Comparison of ENCODE assay signal across 20 cellular contexts in genomic region chr3:126108689-126109075, GRCh38. TPM values are rescaled to one million over a fixed set of nuclear protein-coding genes. Genes with fewer than 3 reads are reported as not detected.
DNase-seq lines count a peak whose midpoint lies in the region; ATAC-seq and TF ChIP-seq lines count a peak whose summit lies in the region.
"Had no signal": no experiment of that assay in that cellular context is flagged by ENCODE, and none has a peak within 500 bp of the region (broad histone marks: within the 10 kb centered on the region; RNA-seq: fewer than 3 reads in every experiment).

No MANE protein-coding gene starts in this region.

- H3K9me3 ChIP-seq in psoas muscle = no peaks in the 10 kb centered on the region

- no peaks in the 10 kb centered on the region for H3K9me3 Mint-ChIP-seq in central memory CD8-positive, alpha-beta T cell
- no peaks in the 10 kb centered on the region for H3K9me3 Mint-ChIP-seq in neural crest cell
- H3K9me3 Mint-ChIP-seq: CD4-positive, CD25-positive, alpha-beta regulatory T cell had no signal

- no peak for ATAC-seq in central memory CD8-positive, alpha-beta T cell (replicated peaks; ENCODE audit: extremely low read depth, poor library complexity, severe bottlenecking)
- ATAC-seq in sciatic nerve (no peak), HG03025 (IDR thresholded peaks at IDR 0.05; ENCODE audit: low FRiP score, unreplicated experiment) (no peak), psoas muscle (no peak)
- ATAC-seq: GM23338 had no signal

- DNase-seq in Daoy (ENCODE audit: low read depth) = peak; percentile 0
- DNase-seq in central memory CD8-positive, alpha-beta T cell (ENCODE audit: low spot score in 2 of 2) = no peak
- DNase-seq in neural crest cell (ENCODE audit: low read depth, low spot score) = no peak
- DNase-seq in sciatic nerve (ENCODE audit: low spot score) = peak; percentile 35
- DNase-seq in psoas muscle = no peak
- DNase-seq in DMS 273 (lab: John Stamatoyannopoulos, UW; ENCODE audit: unreplicated experiment) = no peak
- DNase-seq: CD4-positive, CD25-positive, alpha-beta regulatory T cell; DMS 273 treated with DMSO at 0.1 percent for 48 hours; DMS79 treated with DMSO at 0.1 percent for 48 hours; HCEC 1CT; KBM-7; MM.1S; NCI-H1048; NCI-H1417 treated with DMSO at 0.1 percent for 48 hours; NCI-H187; NCI-H446 treated with DMSO at 0.1 percent for 48 hours; NCI-H526 treated with DMSO at 0.1 percent for 48 hours; SHP77 treated with DMSO at 0.1 percent for 48 hours had no signal

- 74 to 79% (median 79%) methylated on average over 5 of the region's 5 CpGs for WGBS in psoas muscle, 3 donors

- no peak overlapping the region for H3K27ac ChIP-seq in psoas muscle

- H3K4me1 Mint-ChIP-seq in central memory CD8-positive, alpha-beta T cell = no peaks in the 10 kb centered on the region
- peaks cover 20% of the 10 kb centered on the region for H3K4me1 Mint-ChIP-seq in neural crest cell
- H3K4me1 Mint-ChIP-seq: CD4-positive, CD25-positive, alpha-beta regulatory T cell; GM23338 had no signal

- no peaks in the 10 kb centered on the region for H3K27me3 ChIP-seq in psoas muscle (ENCODE audit: insufficient read depth in 3 of 3, low read length in 2 of 3)

- TF ChIP-seq CTCF in neural crest cell (conservative IDR thresholded peaks at IDR 0.05) (no peak), psoas muscle (IDR thresholded peaks at IDR 0.05) (no peak)

- peaks cover 0 to 62% of the 10 kb centered on the region in 2 donors for H3K36me3 ChIP-seq in psoas muscle (ENCODE audit: insufficient read depth in 1 of 2, low read depth in 1 of 2)

- no peak overlapping the region for H3K4me3 ChIP-seq in psoas muscle
- H3K4me3 ChIP-seq: GM23338 had no signal

- no peaks in the 10 kb centered on the region for H3K27me3 Mint-ChIP-seq in central memory CD8-positive, alpha-beta T cell
- H3K27me3 Mint-ChIP-seq in neural crest cell (ENCODE audit: low read depth) = no peaks in the 10 kb centered on the region
- H3K27me3 Mint-ChIP-seq: CD4-positive, CD25-positive, alpha-beta regulatory T cell had no signal

- peak overlapping the region; percentile 45 for H3K27ac Mint-ChIP-seq in central memory CD8-positive, alpha-beta T cell (ENCODE audit: low read depth)
- H3K27ac Mint-ChIP-seq in neural crest cell (ENCODE audit: unreplicated experiment) = peak overlapping the region; percentile 23
- H3K27ac Mint-ChIP-seq: CD4-positive, CD25-positive, alpha-beta regulatory T cell; GM23338 had no signal

- H3K4me3 Mint-ChIP-seq in central memory CD8-positive, alpha-beta T cell = no peak overlapping the region
- no peak overlapping the region for H3K4me3 Mint-ChIP-seq in neural crest cell
- H3K4me3 Mint-ChIP-seq: CD4-positive, CD25-positive, alpha-beta regulatory T cell; GM23338 had no signal

- intact Hi-C loops in sciatic nerve (cut with DNase I) = no loop called here
- intact Hi-C loops in psoas muscle (cut with DNase I) = no loop called here

- peaks cover 2% of the 10 kb centered on the region for H3K4me1 ChIP-seq in psoas muscle

- no peaks in the 10 kb centered on the region for H3K36me3 Mint-ChIP-seq in central memory CD8-positive, alpha-beta T cell (ENCODE audit: insufficient read depth)
- no peaks in the 10 kb centered on the region for H3K36me3 Mint-ChIP-seq in neural crest cell (ENCODE audit: low read depth)
- H3K36me3 Mint-ChIP-seq: CD4-positive, CD25-positive, alpha-beta regulatory T cell had no signal

RNA-seq across cellular contexts. Expression of gene SLC41A3, which starts 24.8 kb away (rescaled TPM):
- 20.7 and 30.6 TPM in 2 replicates for total RNA-seq in Daoy (2014; rRNA removed; shearing (Covaris generic))
- 58.1 and 58.8 TPM in 2 replicates for total RNA-seq in neural crest cell
- 42.8 TPM for total RNA-seq in sciatic nerve
- total RNA-seq in psoas muscle = 10 to 100 TPM; 37.5 to 58.9 (median 45.3) TPM
- 10 to 100 TPM; 28.7 to 36.9 (median 34.7) TPM for polyA plus RNA-seq in psoas muscle

Comparison
In these comparisons a context has a peak if more than half of its experiments do, and no peak if none do; other contexts are left out.
1. DNase-seq: peak in Daoy (single experiment) and sciatic nerve (single experiment); none in central memory CD8-positive, alpha-beta T cell (0 of 2), neural crest cell (single experiment), psoas muscle (0 of 2) and DMS 273 (single experiment).